In the genomic region with DNA sequence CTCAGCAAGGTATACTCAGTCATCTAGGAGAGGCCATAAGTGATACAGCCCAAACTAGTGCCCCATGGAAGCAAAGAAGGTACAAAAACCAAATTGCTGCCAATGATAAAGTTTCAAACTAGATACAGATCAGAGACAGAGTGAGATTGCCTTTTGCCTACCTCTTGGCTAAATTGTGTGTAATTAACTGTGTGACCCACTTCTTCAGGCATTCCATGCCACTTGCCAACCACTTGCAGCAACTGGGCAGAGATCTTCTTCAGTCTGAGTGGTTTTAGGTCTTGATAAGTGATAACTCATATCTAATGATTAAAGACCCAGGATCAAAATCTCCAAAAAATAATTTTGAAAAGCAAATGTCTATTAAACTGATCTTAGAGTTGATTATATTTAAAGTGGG, we compare ENCODE assay signal across 25 cellular contexts. TPM values are rescaled to one million over a fixed set of nuclear protein-coding genes. Genes with fewer than 3 reads are reported as not detected.
A peak's percentile ranks its signal among the peaks of the same experiment; 100 is the strongest.
DNase-seq lines count a peak whose midpoint lies in the region; ATAC-seq and TF ChIP-seq lines count a peak whose summit lies in the region.
"Had no signal": no experiment of that assay in that cellular context is flagged by ENCODE, and none has a peak within 500 bp of the region (broad histone marks: within the 10 kb centered on the region; RNA-seq: fewer than 3 reads in every experiment).

No MANE protein-coding gene starts in this region.

- DNase-seq in MCF 10A (ENCODE audit: unreplicated experiment) (no peak), breast epithelium (ENCODE audit: low spot score in 2 of 2) (no peak), epithelial cell of prostate (ENCODE audit: low read depth, low spot score) (no peak), lower lobe of right lung (no peak), NCI-H1105 (lab: John Stamatoyannopoulos, UW) (no peak), mucosa of gallbladder (ENCODE audit: low spot score) (no peak), NCI-H187 (lab: John Stamatoyannopoulos, UW) (no peak)
- DNase-seq: activated CD4-positive, alpha-beta T cell treated with anti-CD3 and anti-CD28 coated beads, Interleukin-2, amount 10 ng/mL, durations not matched to agents 7 days and 5 days; activated effector memory CD4-positive, alpha-beta T cell treated with anti-CD3 and anti-CD28 coated beads, Interleukin-2, amount 50 U/mL, for 16 hours; activated T-cell treated with anti-CD3 and anti-CD28 coated beads, Interleukin-2, amount 50 U/mL, for 24 hours; aorta; effector CD4-positive, alpha-beta T cell; erythroblast; foreskin melanocyte; NCI-H1694; NCI-H510A treated with DMSO at 0.1 percent for 48 hours; sigmoid colon; T-helper 1 cell had no signal

- H3K4me1 Mint-ChIP-seq in MCF 10A (ENCODE audit: insufficient read depth, unreplicated experiment): peaks cover 21% of the 10 kb centered on the region
- H3K4me1 Mint-ChIP-seq: WTC11 had no signal

- no peaks in the 10 kb centered on the region for H3K27me3 ChIP-seq in breast epithelium
- H3K27me3 ChIP-seq in lower lobe of right lung (ENCODE audit: low read depth): no peaks in the 10 kb centered on the region
- no peaks in the 10 kb centered on the region for H3K27me3 ChIP-seq in subcutaneous abdominal adipose tissue (ENCODE audit: control insufficient read depth in 5 of 5, insufficient read depth in 4 of 5, low read length in 5 of 5)
- H3K27me3 ChIP-seq: sigmoid colon had no signal

- H3K27ac Mint-ChIP-seq in MCF 10A (ENCODE audit: low read depth, unreplicated experiment): peak overlapping the region; percentile 90
- H3K27ac Mint-ChIP-seq: activated CD4-positive, alpha-beta T cell treated with anti-CD3 and anti-CD28 coated beads, Interleukin-2, amount 10 ng/mL, durations not matched to agents 7 days and 5 days; activated naive CD8-positive, alpha-beta T cell; activated T-cell treated with anti-CD3 and anti-CD28 coated beads, Interleukin-2, amount 50 U/mL, for 24 hours; stimulated activated effector memory CD8-positive, alpha-beta T cell treated with anti-CD3 and anti-CD28 coated beads, Interleukin-12 subunit alpha, Interleukin-12 subunit beta, amount 100 ng/mL, for 72 hours; WTC11 had no signal

- H3K27ac ChIP-seq in breast epithelium (peak overlapping the region in 1 of 2 donors; percentile 80), epithelial cell of prostate (peak overlapping the region; percentile 55), lower lobe of right lung (peak overlapping the region; percentile 9), subcutaneous abdominal adipose tissue (ENCODE audit: low read depth, low read length) (peak overlapping the region; percentile 91)
- H3K27ac ChIP-seq: 22Rv1, RWPE1 had no signal

- H3K9me3 ChIP-seq in breast epithelium (no peaks in the 10 kb centered on the region), lower lobe of right lung (no peaks in the 10 kb centered on the region), subcutaneous abdominal adipose tissue (ENCODE audit: control insufficient read depth in 5 of 5, low read length in 5 of 5) (no peaks in the 10 kb centered on the region)
- H3K9me3 ChIP-seq: sigmoid colon had no signal

- no peaks in the 10 kb centered on the region for H3K36me3 Mint-ChIP-seq in MCF 10A (ENCODE audit: insufficient read depth, unreplicated experiment)
- H3K36me3 Mint-ChIP-seq: CD14-positive monocyte; stimulated activated effector memory CD8-positive, alpha-beta T cell treated with anti-CD3 and anti-CD28 coated beads, Interleukin-12 subunit alpha, Interleukin-12 subunit beta, amount 100 ng/mL, for 72 hours; WTC11 had no signal

- H3K36me3 ChIP-seq in breast epithelium (no peaks in the 10 kb centered on the region), lower lobe of right lung (no peaks in the 10 kb centered on the region), subcutaneous abdominal adipose tissue (ENCODE audit: control insufficient read depth in 5 of 5, insufficient read depth in 5 of 5, low read length in 5 of 5) (no peaks in the 10 kb centered on the region)
- H3K36me3 ChIP-seq: sigmoid colon had no signal

- H3K27me3 Mint-ChIP-seq in MCF 10A (ENCODE audit: insufficient read depth, unreplicated experiment): no peaks in the 10 kb centered on the region
- H3K27me3 Mint-ChIP-seq: activated CD4-positive, alpha-beta T cell treated with anti-CD3 and anti-CD28 coated beads, Interleukin-2, amount 10 ng/mL, durations not matched to agents 7 days and 5 days; activated naive CD8-positive, alpha-beta T cell; activated T-cell treated with anti-CD3 and anti-CD28 coated beads, Interleukin-2, amount 50 U/mL, for 24 hours had no signal

- no peak for TF ChIP-seq POLR2A in breast epithelium (IDR thresholded peaks at IDR 0.05)

- no peak for ATAC-seq in lower lobe of right lung
- ATAC-seq: stimulated activated effector memory CD8-positive, alpha-beta T cell treated with anti-CD3 and anti-CD28 coated beads, Interleukin-12 subunit alpha, Interleukin-12 subunit beta, amount 100 ng/mL, for 72 hours; WTC11 had no signal

- CTCF ChIA-PET in MCF 10A (lab: Yijun Ruan, JAX): interaction anchor here (0.6 to 1.5 kb wide), 3 partner anchors 10 to 989 kb away, joined by 3 to 4 read pairs (median 4); no protein-coding TSS in a partner anchor

- H3K4me1 ChIP-seq in breast epithelium (no peaks in the 10 kb centered on the region), lower lobe of right lung (no peaks in the 10 kb centered on the region), subcutaneous abdominal adipose tissue (ENCODE audit: control insufficient read depth in 5 of 5, insufficient read depth in 5 of 5, low read length in 5 of 5) (peaks cover 0 to 31% (median 24%) of the 10 kb centered on the region in 5 donors)
- H3K4me1 ChIP-seq: sigmoid colon had no signal

- peak overlapping the region; percentile 2 to 72 (median 55) for H3K9ac ChIP-seq in subcutaneous abdominal adipose tissue (ENCODE audit: low read length in 5 of 5)

- intact Hi-C loops in MCF 10A (cut with micrococcal nuclease): loop anchor here (1.0 kb wide), 1 partner anchor 21 kb away; no protein-coding TSS in a partner anchor
- intact Hi-C loops in breast epithelium (cut with DNase I; ENCODE audit: low total_unique reads): no loop called here
- intact Hi-C loops in lower lobe of right lung (cut with DNase I): no loop called here

- TF ChIP-seq CTCF in MCF 10A (IDR thresholded peaks at IDR 0.05; ENCODE audit: unreplicated experiment): no peak
- TF ChIP-seq CTCF in breast epithelium (IDR thresholded peaks at IDR 0.05): no peak
- TF ChIP-seq CTCF in lower lobe of right lung (IDR thresholded peaks at IDR 0.05): no peak

- no peak overlapping the region for H3K4me3 ChIP-seq in breast epithelium
- no peak overlapping the region for H3K4me3 ChIP-seq in lower lobe of right lung
- peak overlapping the region in 1 of 5 donors; percentile 32 for H3K4me3 ChIP-seq in subcutaneous abdominal adipose tissue (ENCODE audit: low read depth in 1 of 5, low read length in 5 of 5)
- H3K4me3 ChIP-seq: sigmoid colon had no signal

- no TSS peak for BruUV-seq in MCF 10A (replicated peaks; lab: Mats Ljungman, UMichigan)

- H3K9me3 Mint-ChIP-seq in MCF 10A (ENCODE audit: unreplicated experiment): peaks cover 10% of the 10 kb centered on the region
- H3K9me3 Mint-ChIP-seq: activated T-cell treated with anti-CD3 and anti-CD28 coated beads, Interleukin-2, amount 50 U/mL, for 24 hours; stimulated activated effector memory CD8-positive, alpha-beta T cell treated with anti-CD3 and anti-CD28 coated beads, Interleukin-12 subunit alpha, Interleukin-12 subunit beta, amount 100 ng/mL, for 72 hours had no signal

- POLR2A ChIA-PET in MCF 10A (lab: Yijun Ruan, JAX): interaction anchor here (0.7 to 5.8 kb wide), 18 partner anchors 9 to 190 kb away, joined by 3 to 83 read pairs (median 4); a partner anchor contains a TSS

- H3K4me3 Mint-ChIP-seq in MCF 10A (ENCODE audit: unreplicated experiment): no peak overlapping the region
- H3K4me3 Mint-ChIP-seq: activated CD4-positive, alpha-beta T cell treated with anti-CD3 and anti-CD28 coated beads, Interleukin-2, amount 10 ng/mL, durations not matched to agents 7 days and 5 days; activated naive CD8-positive, alpha-beta T cell; activated T-cell treated with anti-CD3 and anti-CD28 coated beads, Interleukin-2, amount 50 U/mL, for 24 hours; CD14-positive monocyte; stimulated activated effector memory CD8-positive, alpha-beta T cell treated with anti-CD3 and anti-CD28 coated beads, Interleukin-12 subunit alpha, Interleukin-12 subunit beta, amount 100 ng/mL, for 72 hours; WTC11 had no signal

RNA-seq across cellular contexts. Expression of a gene that starts 21.1 kb away (rescaled TPM):
- 81.8 and 96.3 TPM in 2 replicates for total RNA-seq in MCF 10A (2022)
- total RNA-seq in breast epithelium: 10 to 100 TPM; 34.4 to 44.9 (median 37.8) TPM
- 48.6 TPM for total RNA-seq in lower lobe of right lung
- 17.4 TPM for total RNA-seq in mucosa of gallbladder
